ENCODE assay signal across 1 cellular context in genomic region chr7:77696057-77696642, GRCh38.
TF ChIP-seq lines count a peak whose summit lies in the region.

TSS of gene RSBN1L (plus strand) at chr7:77696459. CDS start at chr7:77696470, 11 bp downstream.

TF ChIP-seq in GM12878, 131 proteins besides CTCF, POLR2A, EP300 and RAD21 (continued from another document):
- TF ChIP-seq RCOR1 (conservative IDR thresholded peaks at IDR 0.05; ENCODE audit: low read depth, low read length) (no peak), PAX5 (IDR thresholded peaks at IDR 0.05; ENCODE audit: borderline replicate concordance, low read depth, low read length) (0 out of 2 replicates have a peak, but pooled peaks have one; percentile 7), SIN3A (IDR thresholded peaks at IDR 0.05; ENCODE audit: low read depth, low read length) (no peak), STAT1 (conservative IDR thresholded peaks at IDR 0.05) (no peak), MLLT1 (IDR thresholded peaks at IDR 0.05) (0 out of 2 replicates have a peak, but pooled peaks have one; percentile 64), NBN (IDR thresholded peaks at IDR 0.05) (peak; percentile 81; the same call in 1 of the 2 replicates), CREB1 (IDR thresholded peaks at IDR 0.05; ENCODE audit: low read depth) (peak; percentile 82), IRF3 (IDR thresholded peaks at IDR 0.05) (peak; percentile 86; the same call in 1 of the 2 replicates), RELA (IDR thresholded peaks at IDR 0.05; ENCODE audit: borderline replicate concordance, partially characterized antibody) (peak; percentile 19), MTA2 (IDR thresholded peaks at IDR 0.05; ENCODE audit: low read depth) (peak; percentile 55), PKNOX1 (IDR thresholded peaks at IDR 0.05) (peak; percentile 99), POLR2AphosphoS2 (IDR thresholded peaks at IDR 0.05; ENCODE audit: low read depth, low read length) (peak; percentile 17; the same call in 1 of the 2 replicates), E2F8 (IDR thresholded peaks at IDR 0.05; ENCODE audit: low read depth, partially characterized antibody) (no peak), CEBPZ (IDR thresholded peaks at IDR 0.05; ENCODE audit: low read depth, low read length) (peak; percentile 60), PRDM15 (CRISPR knock-in tag; IDR thresholded peaks at IDR 0.05) (no peak), POLR2AphosphoS5 (IDR thresholded peaks at IDR 0.05; ENCODE audit: low read length) (peak; percentile 88), MEF2B (IDR thresholded peaks at IDR 0.05; ENCODE audit: partially characterized antibody, poor library complexity, severe bottlenecking) (peak; percentile 36), DPF2 (IDR thresholded peaks at IDR 0.05) (peak; percentile 98), BACH1 (IDR thresholded peaks at IDR 0.05; ENCODE audit: borderline replicate concordance) (peak; percentile 66), RBBP5 (conservative IDR thresholded peaks at IDR 0.05) (peak; percentile 19; the same call in 1 of the 2 replicates), CBFB (IDR thresholded peaks at IDR 0.05; ENCODE audit: low read depth) (peak; percentile 63; the same call in 1 of the 2 replicates), BRCA1 (IDR thresholded peaks at IDR 0.05; ENCODE audit: low read depth, low read length) (no peak), SMARCA5 (IDR thresholded peaks at IDR 0.05) (0 out of 2 replicates have a peak, but pooled peaks have one; percentile 23), KAT2A (conservative IDR thresholded peaks at IDR 0.05; ENCODE audit: control insufficient read depth, low read depth, low read length) (no peak), TAF1 (IDR thresholded peaks at IDR 0.05; ENCODE audit: borderline replicate concordance, low read depth, low read length) (peak; percentile 96), PBX3 (IDR thresholded peaks at IDR 0.05; ENCODE audit: insufficient replicate concordance, low read depth, low read length) (peak; percentile 98), NR2F1 (conservative IDR thresholded peaks at IDR 0.05) (peak; percentile 81), HCFC1 (IDR thresholded peaks at IDR 0.05; ENCODE audit: low read length) (peak; percentile 36), CREM (IDR thresholded peaks at IDR 0.05; ENCODE audit: low read depth) (peak; percentile 71), CBX3 (IDR thresholded peaks at IDR 0.05; ENCODE audit: borderline replicate concordance, low read depth) (no peak), YY1 (IDR thresholded peaks at IDR 0.05; ENCODE audit: low read depth, low read length) (peak; percentile 98), NFYA (IDR thresholded peaks at IDR 0.05; ENCODE audit: borderline replicate concordance, low read depth, low read length) (peak; percentile 57), TBL1XR1 (IDR thresholded peaks at IDR 0.05; ENCODE audit: low read depth, low read length) (peak; percentile 32; the same call in 1 of the 2 replicates), NR2C1 (IDR thresholded peaks at IDR 0.05) (peak; percentile 74)
